ENCODE assay signal across 19 cellular contexts in genomic region chr12:131114942-131115584, GRCh38.
DNase-seq lines count a peak whose midpoint lies in the region; ATAC-seq and TF ChIP-seq lines count a peak whose summit lies in the region.
"Had no signal": no experiment of that assay in that cellular context is flagged by ENCODE, and none has a peak within 500 bp of the region (broad histone marks: within the 10 kb centered on the region; RNA-seq: fewer than 3 reads in every experiment).

No MANE protein-coding gene starts in this region.

- no peaks in the 10 kb centered on the region for H3K36me3 ChIP-seq in osteoblast (ENCODE audit: insufficient read depth, low read length)

- TF ChIP-seq CTCF in natural killer cell (IDR thresholded peaks at IDR 0.05) (no peak), fibroblast of the aortic adventitia (IDR thresholded peaks at IDR 0.05; ENCODE audit: insufficient read depth, low read length) (no peak), osteoblast (IDR thresholded peaks at IDR 0.05; ENCODE audit: extremely low read depth, low read depth, low read length) (no peak)

- no peaks in the 10 kb centered on the region for H3K9me3 ChIP-seq in osteoblast (ENCODE audit: low read depth, low read length)

- H3K27me3 Mint-ChIP-seq in natural killer cell treated with Interleukin-12 subunit alpha and Interleukin-12 subunit beta and Interleukin-15 and Interleukin-18, amount 100 ng/mL, for 72 hours = peaks cover 8 to 15% of the 10 kb centered on the region in 2 donors
- peaks cover 10 to 15% of the 10 kb centered on the region in 2 donors for H3K27me3 Mint-ChIP-seq in natural killer cell (ENCODE audit: low read depth in 2 of 2)

- H3K4me3 ChIP-seq in fibroblast of the aortic adventitia (ENCODE audit: low read depth, low read length) (no peak overlapping the region), osteoblast (ENCODE audit: insufficient read depth, low read length) (no peak overlapping the region)
- H3K4me3 ChIP-seq: coronary artery had no signal

- peak; percentile 41 for DNase-seq in natural killer cell treated with Interleukin-12 subunit alpha and Interleukin-12 subunit beta and Interleukin-15 and Interleukin-18, amount 100 ng/mL, for 72 hours (ENCODE audit: low spot score)
- no peak for DNase-seq in natural killer cell
- peak; percentile 2 for DNase-seq in fibroblast of the aortic adventitia (ENCODE audit: low read depth)
- peak; percentile 42 for DNase-seq in osteoblast (ENCODE audit: insufficient read length, low spot score, missing footprints)
- no peak for DNase-seq in NCI-H2081 treated with DMSO at 0.1 percent for 48 hours (lab: John Stamatoyannopoulos, UW)
- no peak for DNase-seq in NCI-H345 (lab: John Stamatoyannopoulos, UW)
- DNase-seq: activated B cell treated with CpG ODN at 0.5 μM for 24 hours, DND-41, islet precursor cell, Kasumi-1, mesenchymal stem cell, naive B cell, NCI-H1417, NCI-H748 treated with DMSO at 0.1 percent for 48 hours, small intestine had no signal

- no peaks in the 10 kb centered on the region for H3K27me3 ChIP-seq in osteoblast (ENCODE audit: insufficient read depth, low read length)

- intact Hi-C loops in natural killer cell (cut with micrococcal nuclease) = no loop called here

- no peak for ATAC-seq in natural killer cell treated with Interleukin-12 subunit alpha and Interleukin-12 subunit beta and Interleukin-15 and Interleukin-18, amount 100 ng/mL, for 72 hours
- ATAC-seq in natural killer cell (no peak), HG03175 (IDR thresholded peaks at IDR 0.05; ENCODE audit: unreplicated experiment) (no peak), HG02973 (IDR thresholded peaks at IDR 0.05; ENCODE audit: unreplicated experiment) (no peak)

- no peaks in the 10 kb centered on the region for H3K4me1 Mint-ChIP-seq in natural killer cell treated with Interleukin-12 subunit alpha and Interleukin-12 subunit beta and Interleukin-15 and Interleukin-18, amount 100 ng/mL, for 72 hours (ENCODE audit: low read depth in 2 of 2)
- no peaks in the 10 kb centered on the region for H3K4me1 Mint-ChIP-seq in natural killer cell
- H3K4me1 Mint-ChIP-seq: activated B cell treated with CpG ODN at 0.5 μM for 24 hours, naive B cell had no signal

- no peaks in the 10 kb centered on the region for H4K20me1 ChIP-seq in osteoblast (ENCODE audit: insufficient read depth, low read length)

- no peak overlapping the region for H3K4me3 Mint-ChIP-seq in natural killer cell treated with Interleukin-12 subunit alpha and Interleukin-12 subunit beta and Interleukin-15 and Interleukin-18, amount 100 ng/mL, for 72 hours
- no peak overlapping the region for H3K4me3 Mint-ChIP-seq in natural killer cell
- H3K4me3 Mint-ChIP-seq: activated B cell treated with CpG ODN at 0.5 μM for 24 hours; activated naive CD8-positive, alpha-beta T cell; naive B cell had no signal

- H3K9me3 Mint-ChIP-seq in natural killer cell treated with Interleukin-12 subunit alpha and Interleukin-12 subunit beta and Interleukin-15 and Interleukin-18, amount 100 ng/mL, for 72 hours = no peaks in the 10 kb centered on the region
- no peaks in the 10 kb centered on the region for H3K9me3 Mint-ChIP-seq in natural killer cell
- H3K9me3 Mint-ChIP-seq: activated B cell treated with CpG ODN at 0.5 μM for 24 hours, naive B cell had no signal

- no peak overlapping the region for H3K4me2 ChIP-seq in osteoblast (ENCODE audit: insufficient read depth, low read length)

- no peaks in the 10 kb centered on the region for H3K36me3 Mint-ChIP-seq in natural killer cell treated with Interleukin-12 subunit alpha and Interleukin-12 subunit beta and Interleukin-15 and Interleukin-18, amount 100 ng/mL, for 72 hours
- no peaks in the 10 kb centered on the region for H3K36me3 Mint-ChIP-seq in natural killer cell
- H3K36me3 Mint-ChIP-seq: activated naive CD8-positive, alpha-beta T cell had no signal

- H3K79me2 ChIP-seq in osteoblast (ENCODE audit: insufficient read depth, low read length) = no peaks in the 10 kb centered on the region

- no peaks in the 10 kb centered on the region for H3K4me1 ChIP-seq in osteoblast (ENCODE audit: insufficient read depth, low read length)

- H3K27ac ChIP-seq in osteoblast (ENCODE audit: low read depth, low read length) = no peak overlapping the region

- H3K27ac Mint-ChIP-seq in natural killer cell treated with Interleukin-12 subunit alpha and Interleukin-12 subunit beta and Interleukin-15 and Interleukin-18, amount 100 ng/mL, for 72 hours = no peak overlapping the region
- no peak overlapping the region for H3K27ac Mint-ChIP-seq in natural killer cell
- H3K27ac Mint-ChIP-seq: activated B cell treated with CpG ODN at 0.5 μM for 24 hours; activated naive CD8-positive, alpha-beta T cell had no signal

- H2AFZ ChIP-seq in osteoblast (ENCODE audit: low read length) = no peak overlapping the region

Comparison
In these comparisons a context has a peak if more than half of its experiments do, and no peak if none do; other contexts are left out.
1. DNase-seq: peak in natural killer cell treated with Interleukin-12 subunit alpha and Interleukin-12 subunit beta and Interleukin-15 and Interleukin-18, amount 100 ng/mL, for 72 hours (single experiment), fibroblast of the aortic adventitia (single experiment) and osteoblast (single experiment); none in natural killer cell (single experiment), NCI-H2081 treated with DMSO at 0.1 percent for 48 hours (single experiment) and NCI-H345 (single experiment).